8 cellular contexts compared by ENCODE assay signal in genomic region chr1:32925360-32926142, GRCh38. TPM values are rescaled to one million over a fixed set of nuclear protein-coding genes. Genes with fewer than 3 reads are reported as not detected.
A peak's percentile ranks its signal among the peaks of the same experiment; 100 is the strongest.
DNase-seq lines count a peak whose midpoint lies in the region; ATAC-seq, FAIRE-seq and TF ChIP-seq lines count a peak whose summit lies in the region.

No MANE protein-coding gene starts in this region.

- ATAC-seq in GM18907 (IDR thresholded peaks at IDR 0.05; ENCODE audit: unreplicated experiment) (no peak), GM19023 (IDR thresholded peaks at IDR 0.05; ENCODE audit: unreplicated experiment) (no peak)

- no peak overlapping the region for H4K5ac ChIP-seq in H1 (ENCODE audit: insufficient read length, low read depth, low read length)

- H2BK12ac ChIP-seq in H1 (ENCODE audit: low read depth, low read length) = no peak overlapping the region

- H3K9ac ChIP-seq in NT2/D1 (ENCODE audit: insufficient read length, low read depth) = peak overlapping the region; percentile 78
- H3K9ac ChIP-seq in H1 (replicated peaks in 1 of 4; ENCODE audit: extremely low read depth in 1 of 4, low read depth in 3 of 4, low read length in 3 of 4) = no peak overlapping the region
- H3K9ac ChIP-seq in mucosa of stomach (ENCODE audit: low read length) = peak overlapping the region; percentile 16

- peak; percentile 9 to 49; a peak in 2 of 4 replicates for TF ChIP-seq RAD21 in H1 (IDR thresholded peaks at IDR 0.05 in 1 of 2, conservative IDR thresholded peaks at IDR 0.05 in 1 of 2; ENCODE audit: low read depth in 2 of 2, low read length in 2 of 2)

- peaks cover 53% of the 10 kb centered on the region for H3K27me3 ChIP-seq in NT2/D1 (ENCODE audit: insufficient read depth, insufficient read length)
- peaks cover 12 to 52% (median 49%) of the 10 kb centered on the region in 4 experiments for H3K27me3 ChIP-seq in H1 (replicated peaks in 1 of 4; ENCODE audit: control insufficient read depth in 3 of 4, extremely low read depth in 1 of 4, insufficient read depth in 3 of 4, low read length in 3 of 4)
- peaks cover 17% of the 10 kb centered on the region for H3K27me3 ChIP-seq in mucosa of stomach (ENCODE audit: control insufficient read depth, insufficient read depth, low read length)

- H3K4ac ChIP-seq in H1 (replicated peaks; ENCODE audit: insufficient read length, low read depth, low read length) = no peak overlapping the region

- no peak overlapping the region for H2BK5ac ChIP-seq in H1 (ENCODE audit: low read depth, low read length)

- no peak for TF ChIP-seq POLR2A in H1 (IDR thresholded peaks at IDR 0.05; ENCODE audit: control extremely low read depth in 1 of 2, low read depth in 2 of 2, low read length in 2 of 2)

- no peak overlapping the region for H3K23ac ChIP-seq in H1 (ENCODE audit: insufficient read length)

- DNase-seq in DMS53 (lab: John Stamatoyannopoulos, UW) (peak; percentile 76), NT2/D1 (ENCODE audit: low read depth, low spot score) (peak; percentile 59), H1 (ENCODE audit: low read depth in 1 of 2, low spot score in 2 of 2) (peak; percentile 21 to 61), anterior cingulate cortex (lab: John Stamatoyannopoulos, UW) (no peak), SIG-M5 (lab: John Stamatoyannopoulos, UW) (no peak)

- no peaks in the 10 kb centered on the region for H3K79me2 ChIP-seq in H1 (ENCODE audit: control insufficient read depth in 1 of 2, insufficient read depth in 2 of 2, low read length in 2 of 2)

- no peaks in the 10 kb centered on the region for H4K20me1 ChIP-seq in H1 (replicated peaks in 1 of 2; ENCODE audit: control insufficient read depth in 1 of 2, insufficient read depth in 2 of 2, low read length in 2 of 2)

- peak overlapping the region; percentile 54; the same call in 1 of the 2 replicates for H2AFZ ChIP-seq in H1 (ENCODE audit: low read length)

- no peaks in the 10 kb centered on the region for H3K36me3 ChIP-seq in NT2/D1 (ENCODE audit: insufficient read depth, insufficient read length, low read length)
- H3K36me3 ChIP-seq in H1 (ENCODE audit: control insufficient read depth in 2 of 4, insufficient read depth in 4 of 4, low read length in 3 of 4) = no peaks in the 10 kb centered on the region
- no peaks in the 10 kb centered on the region for H3K36me3 ChIP-seq in mucosa of stomach (ENCODE audit: control insufficient read depth, insufficient read depth, low read length)

- H3K27ac ChIP-seq in H1 (ENCODE audit: low read depth, low read length) = no peak overlapping the region

- H3K56ac ChIP-seq in H1 (replicated peaks; ENCODE audit: insufficient read length, low read depth, low read length) = no peak overlapping the region

- H3K4me1 ChIP-seq in NT2/D1 (ENCODE audit: insufficient read depth, insufficient read length) (peaks cover 4% of the 10 kb centered on the region), H1 (replicated peaks in 1 of 4; ENCODE audit: control insufficient read depth in 3 of 4, insufficient read depth in 4 of 4, low read length in 3 of 4) (peaks cover 0 to 4% (median 2%) of the 10 kb centered on the region in 4 experiments; a peak in 5 of 7 replicates), mucosa of stomach (ENCODE audit: control insufficient read depth, insufficient read depth, low read length) (peaks cover 17% of the 10 kb centered on the region)

- H2BK15ac ChIP-seq in H1 (ENCODE audit: low read length) = no peak overlapping the region

- no peaks in the 10 kb centered on the region for H3K79me1 ChIP-seq in H1 (ENCODE audit: low read depth, low read length)

- no peak overlapping the region for H4K8ac ChIP-seq in H1 (ENCODE audit: extremely low read depth, insufficient read depth, low read length)

- no peak overlapping the region for H3K14ac ChIP-seq in H1 (ENCODE audit: insufficient read length)

- TF ChIP-seq CTCF in H1 (IDR thresholded peaks at IDR 0.05; ENCODE audit: control extremely low read depth in 1 of 3, insufficient read depth in 1 of 3, low read depth in 1 of 3, low read length in 3 of 3) = peak in 2 of 3 experiments; percentile 18 to 28; a peak in 3 of 4 replicates

- H4K91ac ChIP-seq in H1 (replicated peaks; ENCODE audit: insufficient read length, low read length) = no peak overlapping the region

- H3K4me3 ChIP-seq in NT2/D1 (ENCODE audit: insufficient read length, low read depth) = peak overlapping the region; percentile 61
- peak overlapping the region; percentile 44 to 58 (median 54); a peak in 7 of 8 replicates for H3K4me3 ChIP-seq in H1 (ENCODE audit: extremely low read depth in 1 of 4, insufficient read depth in 2 of 4, low read depth in 3 of 4, low read length in 4 of 4)
- no peak overlapping the region for H3K4me3 ChIP-seq in mucosa of stomach (ENCODE audit: low read length)

- 2% methylated on average over 24 of the region's 24 CpGs; no CpG with 5 or more reads in 1 of the 2 experiments for WGBS in H1 (ENCODE audit: extremely low coverage in 1 of 2, insufficient coverage in 1 of 2, insufficient read length in 1 of 2, insufficient replicate concordance in 2 of 2, low coverage in 1 of 2, low lambda C conversion rate in 2 of 2, missing lambda C conversion rate in 1 of 2), 2 experiments

- no peak overlapping the region for H2AK5ac ChIP-seq in H1 (ENCODE audit: low read depth, low read length)

- no peak overlapping the region for H2BK20ac ChIP-seq in H1 (ENCODE audit: low read length)

- H3K18ac ChIP-seq in H1 (ENCODE audit: extremely low read depth, low read length) = no peak overlapping the region

- FAIRE-seq in H1 (lab: Jason Lieb, UNC) = no peak

- POLR2A ChIA-PET in H1 (lab: Charles Lee; ENCODE audit: partially characterized antibody) = interaction anchor here (0.6 to 1.2 kb wide), 5 partner anchors 28 to 227 kb away, joined by 3 to 4 read pairs (median 3); no protein-coding TSS in a partner anchor

- no peak for TF ChIP-seq EP300 in H1 (IDR thresholded peaks at IDR 0.05; ENCODE audit: borderline replicate concordance in 1 of 2, low read depth in 2 of 2, low read length in 2 of 2)

- peaks cover 11% of the 10 kb centered on the region; the same call in 1 of the 2 replicates for H3K23me2 ChIP-seq in H1 (ENCODE audit: low read depth, low read length)

- CTCF ChIA-PET in H1 (lab: Charles Lee; ENCODE audit: partially characterized antibody) = interaction anchor here (0.7 to 2.0 kb wide), 11 partner anchors 8 to 259 kb away, joined by 3 to 10 read pairs (median 4); no protein-coding TSS in a partner anchor

- no peak overlapping the region for H2BK120ac ChIP-seq in H1 (replicated peaks; ENCODE audit: low read depth, low read length)

- H3K9me3 ChIP-seq in NT2/D1 (ENCODE audit: insufficient read depth, low read length) (peaks cover 7% of the 10 kb centered on the region; the same call in 1 of the 2 replicates), H1 (ENCODE audit: insufficient read depth in 2 of 2, low read depth in 1 of 2, low read length in 1 of 2) (no peaks in the 10 kb centered on the region), mucosa of stomach (ENCODE audit: control insufficient read depth, low read length) (no peaks in the 10 kb centered on the region)

- peak overlapping the region; percentile 81 to 92 for H3K4me2 ChIP-seq in H1 (ENCODE audit: insufficient read depth in 1 of 2, low read depth in 2 of 2, low read length in 2 of 2)

TF ChIP-seq in H1, 55 proteins besides CTCF, POLR2A, EP300 and RAD21 (continues in another document):
- TF ChIP-seq RFX5 (IDR thresholded peaks at IDR 0.05; ENCODE audit: borderline replicate concordance, low read depth, low read length) (no peak), BRCA1 (IDR thresholded peaks at IDR 0.05; ENCODE audit: low read depth, low read length) (no peak), GTF2F1 (IDR thresholded peaks at IDR 0.05; ENCODE audit: borderline replicate concordance, low read depth, low read length) (no peak)

RNA-seq across cellular contexts. Expression of gene TMEM54, which starts 24.4 kb away (rescaled TPM):
- 7.3 and 9.5 TPM in 2 replicates for total RNA-seq in H1 (2021; fragmentation: NEBNext Ultra II Directional; extraction: Animal tissue kit (Norgen Biotek cat#: 25700))
- polyA plus RNA-seq in H1 (2011; rRNA removed) = 58.7 and 85.7 TPM in 2 replicates
- polyA plus RNA-seq in H1 (2011; cell fraction: cytosol; rRNA removed) = 45.9 TPM
- 40.0 TPM for polyA plus RNA-seq in H1 (2011; cell fraction: nucleus; rRNA removed)
- polyA plus RNA-seq in H1 (2012, experiment 1 of 2) = 8.6 to 23.6 TPM (median 17.8 TPM) in 4 replicates
- polyA plus RNA-seq in H1 (2012, experiment 2 of 2) = 19.8 TPM
- 8.6 TPM for polyA plus RNA-seq in H1 (2013, experiment 1 of 2)
- polyA plus RNA-seq in H1 (2013, experiment 2 of 2) = 9.0 TPM
- polyA minus RNA-seq in H1 (2011; rRNA and poly(A)+ RNA removed) = 9.8 TPM in 2 replicates
- polyA minus RNA-seq in H1 (2011; cell fraction: cytosol; rRNA and poly(A)+ RNA removed) = 10.6 TPM
- 6.2 TPM for polyA minus RNA-seq in H1 (2011; cell fraction: nucleus; rRNA and poly(A)+ RNA removed)

RNA-seq across cellular contexts. Expression of gene RNF19B, which starts 39.1 kb away (rescaled TPM):
- 10.4 and 11.2 TPM in 2 replicates for total RNA-seq in H1 (2021; fragmentation: NEBNext Ultra II Directional; extraction: Animal tissue kit (Norgen Biotek cat#: 25700))
- 9.2 and 9.8 TPM in 2 replicates for polyA plus RNA-seq in H1 (2011; rRNA removed)
- polyA plus RNA-seq in H1 (2011; cell fraction: cytosol; rRNA removed) = 10.5 TPM
- polyA plus RNA-seq in H1 (2011; cell fraction: nucleus; rRNA removed) = 7.4 TPM
- 9.1 to 12.2 TPM (median 11.8 TPM) in 4 replicates for polyA plus RNA-seq in H1 (2012, experiment 1 of 2)
- polyA plus RNA-seq in H1 (2012, experiment 2 of 2) = 9.2 TPM
- polyA plus RNA-seq in H1 (2013, experiment 1 of 2) = 5.0 TPM
- polyA plus RNA-seq in H1 (2013, experiment 2 of 2) = 5.2 TPM
- 15.3 and 17.4 TPM in 2 replicates for polyA minus RNA-seq in H1 (2011; rRNA and poly(A)+ RNA removed)
- polyA minus RNA-seq in H1 (2011; cell fraction: cytosol; rRNA and poly(A)+ RNA removed) = 9.8 TPM
- 9.0 TPM for polyA minus RNA-seq in H1 (2011; cell fraction: nucleus; rRNA and poly(A)+ RNA removed)

RNA-seq across cellular contexts. Expression of gene HPCA, which starts 39.3 kb away (rescaled TPM):
- total RNA-seq in H1 (2021; fragmentation: NEBNext Ultra II Directional; extraction: Animal tissue kit (Norgen Biotek cat#: 25700)) = 0.84 and 1.4 TPM in 2 replicates
- 0.70 and 0.78 TPM in 2 replicates for polyA plus RNA-seq in H1 (2011; rRNA removed)
- 0.70 TPM for polyA plus RNA-seq in H1 (2011; cell fraction: cytosol; rRNA removed)
- polyA plus RNA-seq in H1 (2011; cell fraction: nucleus; rRNA removed) = 4.6 TPM
- polyA plus RNA-seq in H1 (2012, experiment 1 of 2) = 1.2 to 2.0 TPM (median 1.4 TPM) in 4 replicates
- polyA plus RNA-seq in H1 (2012, experiment 2 of 2) = 3.1 TPM
- polyA plus RNA-seq in H1 (2013, experiment 1 of 2) = 2.2 TPM
- 2.9 TPM for polyA plus RNA-seq in H1 (2013, experiment 2 of 2)
- 0.49 and 0.60 TPM in 2 replicates for polyA minus RNA-seq in H1 (2011; rRNA and poly(A)+ RNA removed)
- polyA minus RNA-seq in H1 (2011; cell fraction: cytosol; rRNA and poly(A)+ RNA removed) = not detected
- polyA minus RNA-seq in H1 (2011; cell fraction: nucleus; rRNA and poly(A)+ RNA removed) = 3.9 TPM

RNA-seq across cellular contexts. Expression of gene FNDC5, which starts 54.8 kb away (rescaled TPM):
- 0.94 and 2.0 TPM in 2 replicates for total RNA-seq in H1 (2021; fragmentation: NEBNext Ultra II Directional; extraction: Animal tissue kit (Norgen Biotek cat#: 25700))
- 1.8 and 3.2 TPM in 2 replicates for polyA plus RNA-seq in H1 (2011; rRNA removed)
- 3.3 TPM for polyA plus RNA-seq in H1 (2011; cell fraction: cytosol; rRNA removed)
- polyA plus RNA-seq in H1 (2011; cell fraction: nucleus; rRNA removed) = 6.4 TPM
- polyA plus RNA-seq in H1 (2012, experiment 1 of 2) = 2.3 to 4.0 TPM (median 3.0 TPM) in 4 replicates
- 1.0 TPM for polyA plus RNA-seq in H1 (2012, experiment 2 of 2)
- 3.2 TPM for polyA plus RNA-seq in H1 (2013, experiment 1 of 2)
- 2.1 TPM for polyA plus RNA-seq in H1 (2013, experiment 2 of 2)
- 1.9 and 2.2 TPM in 2 replicates for polyA minus RNA-seq in H1 (2011; rRNA and poly(A)+ RNA removed)
- not detected for polyA minus RNA-seq in H1 (2011; cell fraction: cytosol; rRNA and poly(A)+ RNA removed)
- polyA minus RNA-seq in H1 (2011; cell fraction: nucleus; rRNA and poly(A)+ RNA removed) = 1.3 TPM

Comparison
In these comparisons a context has a peak if more than half of its experiments do, and no peak if none do; other contexts are left out.
1. DNase-seq: peak in DMS53 (single experiment), NT2/D1 (single experiment) and H1 (2 of 2); none in anterior cingulate cortex (0 of 58) and SIG-M5 (single experiment).
2. H3K9ac ChIP-seq: peak in NT2/D1 (single experiment) and mucosa of stomach (single experiment); none in H1 (0 of 4).